1 cellular context compared by ENCODE assay signal in genomic region chr16:1334739-1335138, GRCh38.
A peak's percentile ranks its signal among the peaks of the same experiment; 100 is the strongest.
TF ChIP-seq lines count a peak whose summit lies in the region.

No MANE protein-coding gene starts in this region.

TF ChIP-seq in HepG2, 621 proteins besides CTCF, POLR2A, EP300 and RAD21:
- TF ChIP-seq EZH2 (conservative IDR thresholded peaks at IDR 0.05; ENCODE audit: low read depth, low read length) (0 out of 2 replicates have a peak, but pooled peaks have one; percentile 13), ZBTB7A (CRISPR knock-in tag; IDR thresholded peaks at IDR 0.05) (no peak), ZNF124 (CRISPR knock-in tag; IDR thresholded peaks at IDR 0.05) (no peak), ZXDC (CRISPR knock-in tag; IDR thresholded peaks at IDR 0.05) (no peak), ZNF121 (CRISPR knock-in tag; IDR thresholded peaks at IDR 0.05) (no peak), FOXO4 (CRISPR knock-in tag; conservative IDR thresholded peaks at IDR 0.05) (no peak), GFI1 (CRISPR knock-in tag; IDR thresholded peaks at IDR 0.05; ENCODE audit: borderline replicate concordance) (no peak)
